1 cellular context compared by ENCODE assay signal in the genomic region with DNA sequence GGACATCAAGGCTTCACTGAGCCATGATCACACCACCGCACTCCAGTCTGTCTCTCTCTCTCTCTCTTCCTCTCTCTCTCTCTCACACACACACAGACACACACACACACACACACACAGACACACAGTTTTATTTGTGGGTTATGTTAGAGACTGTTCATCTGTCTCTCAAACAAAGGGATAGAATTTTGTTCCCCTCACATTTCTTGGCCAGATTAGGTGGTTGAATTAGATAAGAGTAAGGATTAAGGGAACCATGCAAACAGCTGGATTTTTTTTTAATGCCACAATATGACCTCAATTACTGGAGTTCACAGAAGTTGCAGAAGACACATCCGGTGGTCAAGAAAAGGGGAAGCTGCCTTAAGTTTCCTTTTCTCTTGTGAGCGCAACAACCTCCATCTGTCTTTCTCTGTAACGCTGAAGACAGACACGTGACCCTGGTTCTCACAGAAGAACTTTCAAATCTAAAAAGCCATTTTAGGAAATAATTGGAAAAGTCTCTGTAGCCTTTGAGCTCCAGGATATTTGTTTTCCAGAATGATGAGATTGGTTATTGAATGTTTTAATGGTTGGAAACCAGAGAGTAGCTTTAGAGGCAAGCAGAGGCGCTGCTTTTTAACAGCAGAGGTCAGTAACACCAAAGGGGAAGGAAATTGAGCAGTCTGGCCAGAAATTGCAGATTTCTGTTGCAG.
TF ChIP-seq lines count a peak whose summit lies in the region.

No MANE protein-coding gene starts in this region.

TF ChIP-seq in HepG2, 621 proteins besides CTCF, POLR2A, EP300 and RAD21 (continued from another document and continues in another):
- TF ChIP-seq, protein P1, sequence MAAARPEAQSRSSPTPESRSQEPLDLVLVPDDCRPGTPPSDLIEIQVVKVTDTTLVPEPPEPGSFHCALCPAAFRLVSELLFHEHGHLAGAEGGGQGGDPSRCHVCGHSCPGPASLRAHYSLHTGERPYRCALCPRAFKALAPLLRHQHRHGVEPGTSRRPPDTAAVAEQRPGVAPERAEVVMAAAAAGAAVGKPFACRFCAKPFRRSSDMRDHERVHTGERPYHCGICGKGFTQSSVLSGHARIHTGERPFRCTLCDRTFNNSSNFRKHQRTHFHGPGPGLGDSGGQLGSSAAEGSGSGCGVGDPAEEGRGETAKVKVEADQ (CRISPR knock-in tag; IDR thresholded peaks at IDR 0.05; ENCODE audit: borderline replicate concordance) = no peak
- TF ChIP-seq ZNF33A (CRISPR knock-in tag; IDR thresholded peaks at IDR 0.05; ENCODE audit: borderline replicate concordance) (no peak), ZNF703 (CRISPR knock-in tag; IDR thresholded peaks at IDR 0.05; ENCODE audit: borderline replicate concordance) (no peak), ZFP90 (CRISPR knock-in tag; IDR thresholded peaks at IDR 0.05; ENCODE audit: borderline replicate concordance) (0 out of 2 replicates have a peak, but pooled peaks have one; percentile 64), RARG (CRISPR knock-in tag; IDR thresholded peaks at IDR 0.05; ENCODE audit: low read depth) (no peak), SETDB1 (CRISPR knock-in tag; IDR thresholded peaks at IDR 0.05; ENCODE audit: borderline replicate concordance) (no peak), KLF12 (CRISPR knock-in tag; IDR thresholded peaks at IDR 0.05; ENCODE audit: borderline replicate concordance) (no peak), GATAD2A (CRISPR knock-in tag; IDR thresholded peaks at IDR 0.05) (peak; percentile 85), NR3C1 (CRISPR knock-in tag; IDR thresholded peaks at IDR 0.05) (no peak), ELF1 (CRISPR knock-in tag; IDR thresholded peaks at IDR 0.05) (no peak; the same call in 1 of the 2 replicates), SATB2 (CRISPR knock-in tag; IDR thresholded peaks at IDR 0.05) (0 out of 2 replicates have a peak, but pooled peaks have one; percentile 65), BORCS8-MEF2B (CRISPR knock-in tag; IDR thresholded peaks at IDR 0.05) (no peak), MZF1 (CRISPR knock-in tag; IDR thresholded peaks at IDR 0.05; ENCODE audit: borderline replicate concordance) (no peak), ADNP (CRISPR knock-in tag; IDR thresholded peaks at IDR 0.05) (no peak), HDAC2 (CRISPR knock-in tag; IDR thresholded peaks at IDR 0.05) (peak; percentile 71), ZNF570 (CRISPR knock-in tag; IDR thresholded peaks at IDR 0.05; ENCODE audit: borderline replicate concordance) (no peak), ZNF160 (CRISPR knock-in tag; IDR thresholded peaks at IDR 0.05) (0 out of 2 replicates have a peak, but pooled peaks have one; percentile 38), MEIS1 (CRISPR knock-in tag; IDR thresholded peaks at IDR 0.05; ENCODE audit: borderline replicate concordance) (no peak), ZNF3 (CRISPR knock-in tag; IDR thresholded peaks at IDR 0.05) (peak; percentile 46; the same call in 1 of the 2 replicates), SCMH1 (CRISPR knock-in tag; IDR thresholded peaks at IDR 0.05; ENCODE audit: borderline replicate concordance) (no peak), SKI (IDR thresholded peaks at IDR 0.05; ENCODE audit: partially characterized antibody) (no peak), NR2F2 (IDR thresholded peaks at IDR 0.05; ENCODE audit: borderline replicate concordance, low read depth) (peak; percentile 58; the same call in 1 of the 2 replicates), FOXA3 (CRISPR knock-in tag; IDR thresholded peaks at IDR 0.05) (peak; percentile 40; the same call in 1 of the 2 replicates), ZNF629 (CRISPR knock-in tag; conservative IDR thresholded peaks at IDR 0.05) (no peak), IRF2 (CRISPR knock-in tag; IDR thresholded peaks at IDR 0.05) (peak; percentile 82; the same call in 1 of the 2 replicates), ZNF761 (CRISPR knock-in tag; conservative IDR thresholded peaks at IDR 0.05) (no peak), ELF3 (CRISPR knock-in tag; IDR thresholded peaks at IDR 0.05) (peak; percentile 71), ZNF563 (CRISPR knock-in tag; IDR thresholded peaks at IDR 0.05) (no peak), ISL2 (CRISPR knock-in tag; IDR thresholded peaks at IDR 0.05) (peak; percentile 72), ZMAT3 (CRISPR knock-in tag; conservative IDR thresholded peaks at IDR 0.05) (no peak), GPN1 (CRISPR knock-in tag; IDR thresholded peaks at IDR 0.05; ENCODE audit: borderline replicate concordance) (no peak), ZNF354B (CRISPR knock-in tag; IDR thresholded peaks at IDR 0.05) (no peak)
- TF ChIP-seq, protein P2, sequence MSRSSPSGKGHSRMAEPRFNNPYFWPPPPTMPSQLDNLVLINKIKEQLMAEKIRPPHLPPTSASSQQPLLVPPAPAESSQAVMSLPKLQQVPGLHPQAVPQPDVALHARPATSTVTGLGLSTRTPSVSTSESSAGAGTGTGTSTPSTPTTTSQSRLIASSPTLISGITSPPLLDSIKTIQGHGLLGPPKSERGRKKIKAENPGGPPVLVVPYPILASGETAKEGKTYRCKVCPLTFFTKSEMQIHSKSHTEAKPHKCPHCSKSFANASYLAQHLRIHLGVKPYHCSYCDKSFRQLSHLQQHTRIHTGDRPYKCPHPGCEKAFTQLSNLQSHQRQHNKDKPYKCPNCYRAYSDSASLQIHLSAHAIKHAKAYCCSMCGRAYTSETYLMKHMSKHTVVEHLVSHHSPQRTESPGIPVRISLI (CRISPR knock-in tag; IDR thresholded peaks at IDR 0.05; ENCODE audit: borderline replicate concordance) = peak; percentile 47; the same call in 1 of the 2 replicates
- TF ChIP-seq, protein P3, sequence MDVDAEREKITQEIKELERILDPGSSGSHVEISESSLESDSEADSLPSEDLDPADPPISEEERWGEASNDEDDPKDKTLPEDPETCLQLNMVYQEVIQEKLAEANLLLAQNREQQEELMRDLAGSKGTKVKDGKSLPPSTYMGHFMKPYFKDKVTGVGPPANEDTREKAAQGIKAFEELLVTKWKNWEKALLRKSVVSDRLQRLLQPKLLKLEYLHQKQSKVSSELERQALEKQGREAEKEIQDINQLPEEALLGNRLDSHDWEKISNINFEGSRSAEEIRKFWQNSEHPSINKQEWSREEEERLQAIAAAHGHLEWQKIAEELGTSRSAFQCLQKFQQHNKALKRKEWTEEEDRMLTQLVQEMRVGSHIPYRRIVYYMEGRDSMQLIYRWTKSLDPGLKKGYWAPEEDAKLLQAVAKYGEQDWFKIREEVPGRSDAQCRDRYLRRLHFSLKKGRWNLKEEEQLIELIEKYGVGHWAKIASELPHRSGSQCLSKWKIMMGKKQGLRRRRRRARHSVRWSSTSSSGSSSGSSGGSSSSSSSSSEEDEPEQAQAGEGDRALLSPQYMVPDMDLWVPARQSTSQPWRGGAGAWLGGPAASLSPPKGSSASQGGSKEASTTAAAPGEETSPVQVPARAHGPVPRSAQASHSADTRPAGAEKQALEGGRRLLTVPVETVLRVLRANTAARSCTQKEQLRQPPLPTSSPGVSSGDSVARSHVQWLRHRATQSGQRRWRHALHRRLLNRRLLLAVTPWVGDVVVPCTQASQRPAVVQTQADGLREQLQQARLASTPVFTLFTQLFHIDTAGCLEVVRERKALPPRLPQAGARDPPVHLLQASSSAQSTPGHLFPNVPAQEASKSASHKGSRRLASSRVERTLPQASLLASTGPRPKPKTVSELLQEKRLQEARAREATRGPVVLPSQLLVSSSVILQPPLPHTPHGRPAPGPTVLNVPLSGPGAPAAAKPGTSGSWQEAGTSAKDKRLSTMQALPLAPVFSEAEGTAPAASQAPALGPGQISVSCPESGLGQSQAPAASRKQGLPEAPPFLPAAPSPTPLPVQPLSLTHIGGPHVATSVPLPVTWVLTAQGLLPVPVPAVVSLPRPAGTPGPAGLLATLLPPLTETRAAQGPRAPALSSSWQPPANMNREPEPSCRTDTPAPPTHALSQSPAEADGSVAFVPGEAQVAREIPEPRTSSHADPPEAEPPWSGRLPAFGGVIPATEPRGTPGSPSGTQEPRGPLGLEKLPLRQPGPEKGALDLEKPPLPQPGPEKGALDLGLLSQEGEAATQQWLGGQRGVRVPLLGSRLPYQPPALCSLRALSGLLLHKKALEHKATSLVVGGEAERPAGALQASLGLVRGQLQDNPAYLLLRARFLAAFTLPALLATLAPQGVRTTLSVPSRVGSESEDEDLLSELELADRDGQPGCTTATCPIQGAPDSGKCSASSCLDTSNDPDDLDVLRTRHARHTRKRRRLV (CRISPR knock-in tag; IDR thresholded peaks at IDR 0.05) = no peak
- TF ChIP-seq, protein P4, sequence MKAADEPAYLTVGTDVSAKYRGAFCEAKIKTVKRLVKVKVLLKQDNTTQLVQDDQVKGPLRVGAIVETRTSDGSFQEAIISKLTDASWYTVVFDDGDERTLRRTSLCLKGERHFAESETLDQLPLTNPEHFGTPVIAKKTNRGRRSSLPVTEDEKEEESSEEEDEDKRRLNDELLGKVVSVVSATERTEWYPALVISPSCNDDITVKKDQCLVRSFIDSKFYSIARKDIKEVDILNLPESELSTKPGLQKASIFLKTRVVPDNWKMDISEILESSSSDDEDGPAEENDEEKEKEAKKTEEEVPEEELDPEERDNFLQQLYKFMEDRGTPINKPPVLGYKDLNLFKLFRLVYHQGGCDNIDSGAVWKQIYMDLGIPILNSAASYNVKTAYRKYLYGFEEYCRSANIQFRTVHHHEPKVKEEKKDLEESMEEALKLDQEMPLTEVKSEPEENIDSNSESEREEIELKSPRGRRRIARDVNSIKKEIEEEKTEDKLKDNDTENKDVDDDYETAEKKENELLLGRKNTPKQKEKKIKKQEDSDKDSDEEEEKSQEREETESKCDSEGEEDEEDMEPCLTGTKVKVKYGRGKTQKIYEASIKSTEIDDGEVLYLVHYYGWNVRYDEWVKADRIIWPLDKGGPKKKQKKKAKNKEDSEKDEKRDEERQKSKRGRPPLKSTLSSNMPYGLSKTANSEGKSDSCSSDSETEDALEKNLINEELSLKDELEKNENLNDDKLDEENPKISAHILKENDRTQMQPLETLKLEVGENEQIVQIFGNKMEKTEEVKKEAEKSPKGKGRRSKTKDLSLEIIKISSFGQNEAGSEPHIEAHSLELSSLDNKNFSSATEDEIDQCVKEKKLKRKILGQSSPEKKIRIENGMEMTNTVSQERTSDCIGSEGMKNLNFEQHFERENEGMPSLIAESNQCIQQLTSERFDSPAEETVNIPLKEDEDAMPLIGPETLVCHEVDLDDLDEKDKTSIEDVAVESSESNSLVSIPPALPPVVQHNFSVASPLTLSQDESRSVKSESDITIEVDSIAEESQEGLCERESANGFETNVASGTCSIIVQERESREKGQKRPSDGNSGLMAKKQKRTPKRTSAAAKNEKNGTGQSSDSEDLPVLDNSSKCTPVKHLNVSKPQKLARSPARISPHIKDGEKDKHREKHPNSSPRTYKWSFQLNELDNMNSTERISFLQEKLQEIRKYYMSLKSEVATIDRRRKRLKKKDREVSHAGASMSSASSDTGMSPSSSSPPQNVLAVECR (CRISPR knock-in tag; IDR thresholded peaks at IDR 0.05; ENCODE audit: borderline replicate concordance) = no peak; the same call in 1 of the 2 replicates
- TF ChIP-seq, protein P5, sequence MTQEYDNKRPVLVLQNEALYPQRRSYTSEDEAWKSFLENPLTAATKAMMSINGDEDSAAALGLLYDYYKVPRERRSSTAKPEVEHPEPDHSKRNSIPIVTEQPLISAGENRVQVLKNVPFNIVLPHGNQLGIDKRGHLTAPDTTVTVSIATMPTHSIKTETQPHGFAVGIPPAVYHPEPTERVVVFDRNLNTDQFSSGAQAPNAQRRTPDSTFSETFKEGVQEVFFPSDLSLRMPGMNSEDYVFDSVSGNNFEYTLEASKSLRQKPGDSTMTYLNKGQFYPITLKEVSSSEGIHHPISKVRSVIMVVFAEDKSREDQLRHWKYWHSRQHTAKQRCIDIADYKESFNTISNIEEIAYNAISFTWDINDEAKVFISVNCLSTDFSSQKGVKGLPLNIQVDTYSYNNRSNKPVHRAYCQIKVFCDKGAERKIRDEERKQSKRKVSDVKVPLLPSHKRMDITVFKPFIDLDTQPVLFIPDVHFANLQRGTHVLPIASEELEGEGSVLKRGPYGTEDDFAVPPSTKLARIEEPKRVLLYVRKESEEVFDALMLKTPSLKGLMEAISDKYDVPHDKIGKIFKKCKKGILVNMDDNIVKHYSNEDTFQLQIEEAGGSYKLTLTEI (CRISPR knock-in tag; conservative IDR thresholded peaks at IDR 0.05) = no peak
- TF ChIP-seq, protein P6, sequence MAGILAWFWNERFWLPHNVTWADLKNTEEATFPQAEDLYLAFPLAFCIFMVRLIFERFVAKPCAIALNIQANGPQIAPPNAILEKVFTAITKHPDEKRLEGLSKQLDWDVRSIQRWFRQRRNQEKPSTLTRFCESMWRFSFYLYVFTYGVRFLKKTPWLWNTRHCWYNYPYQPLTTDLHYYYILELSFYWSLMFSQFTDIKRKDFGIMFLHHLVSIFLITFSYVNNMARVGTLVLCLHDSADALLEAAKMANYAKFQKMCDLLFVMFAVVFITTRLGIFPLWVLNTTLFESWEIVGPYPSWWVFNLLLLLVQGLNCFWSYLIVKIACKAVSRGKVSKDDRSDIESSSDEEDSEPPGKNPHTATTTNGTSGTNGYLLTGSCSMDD (CRISPR knock-in tag; IDR thresholded peaks at IDR 0.05) = no peak
- TF ChIP-seq, protein P7, sequence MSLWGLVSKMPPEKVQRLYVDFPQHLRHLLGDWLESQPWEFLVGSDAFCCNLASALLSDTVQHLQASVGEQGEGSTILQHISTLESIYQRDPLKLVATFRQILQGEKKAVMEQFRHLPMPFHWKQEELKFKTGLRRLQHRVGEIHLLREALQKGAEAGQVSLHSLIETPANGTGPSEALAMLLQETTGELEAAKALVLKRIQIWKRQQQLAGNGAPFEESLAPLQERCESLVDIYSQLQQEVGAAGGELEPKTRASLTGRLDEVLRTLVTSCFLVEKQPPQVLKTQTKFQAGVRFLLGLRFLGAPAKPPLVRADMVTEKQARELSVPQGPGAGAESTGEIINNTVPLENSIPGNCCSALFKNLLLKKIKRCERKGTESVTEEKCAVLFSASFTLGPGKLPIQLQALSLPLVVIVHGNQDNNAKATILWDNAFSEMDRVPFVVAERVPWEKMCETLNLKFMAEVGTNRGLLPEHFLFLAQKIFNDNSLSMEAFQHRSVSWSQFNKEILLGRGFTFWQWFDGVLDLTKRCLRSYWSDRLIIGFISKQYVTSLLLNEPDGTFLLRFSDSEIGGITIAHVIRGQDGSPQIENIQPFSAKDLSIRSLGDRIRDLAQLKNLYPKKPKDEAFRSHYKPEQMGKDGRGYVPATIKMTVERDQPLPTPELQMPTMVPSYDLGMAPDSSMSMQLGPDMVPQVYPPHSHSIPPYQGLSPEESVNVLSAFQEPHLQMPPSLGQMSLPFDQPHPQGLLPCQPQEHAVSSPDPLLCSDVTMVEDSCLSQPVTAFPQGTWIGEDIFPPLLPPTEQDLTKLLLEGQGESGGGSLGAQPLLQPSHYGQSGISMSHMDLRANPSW (CRISPR knock-in tag; IDR thresholded peaks at IDR 0.05; ENCODE audit: borderline replicate concordance) = peak; percentile 73
- TF ChIP-seq, protein P8, sequence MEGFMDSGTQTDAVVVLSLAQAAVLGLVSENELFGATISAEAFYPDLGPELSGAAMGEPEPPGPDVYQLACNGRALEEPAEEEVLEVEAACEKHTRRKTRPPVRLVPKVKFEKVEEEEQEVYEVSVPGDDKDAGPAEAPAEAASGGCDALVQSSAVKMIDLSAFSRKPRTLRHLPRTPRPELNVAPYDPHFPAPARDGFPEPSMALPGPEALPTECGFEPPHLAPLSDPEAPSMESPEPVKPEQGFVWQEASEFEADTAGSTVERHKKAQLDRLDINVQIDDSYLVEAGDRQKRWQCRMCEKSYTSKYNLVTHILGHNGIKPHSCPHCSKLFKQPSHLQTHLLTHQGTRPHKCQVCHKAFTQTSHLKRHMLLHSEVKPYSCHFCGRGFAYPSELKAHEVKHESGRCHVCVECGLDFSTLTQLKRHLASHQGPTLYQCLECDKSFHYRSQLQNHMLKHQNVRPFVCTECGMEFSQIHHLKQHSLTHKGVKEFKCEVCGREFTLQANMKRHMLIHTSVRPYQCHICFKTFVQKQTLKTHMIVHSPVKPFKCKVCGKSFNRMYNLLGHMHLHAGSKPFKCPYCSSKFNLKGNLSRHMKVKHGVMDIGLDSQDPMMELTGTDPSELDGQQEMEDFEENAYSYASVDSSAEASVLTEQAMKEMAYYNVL (CRISPR knock-in tag; IDR thresholded peaks at IDR 0.05; ENCODE audit: borderline replicate concordance) = no peak
